Comparison of ENCODE assay signal across 8 cellular contexts in the genomic region with DNA sequence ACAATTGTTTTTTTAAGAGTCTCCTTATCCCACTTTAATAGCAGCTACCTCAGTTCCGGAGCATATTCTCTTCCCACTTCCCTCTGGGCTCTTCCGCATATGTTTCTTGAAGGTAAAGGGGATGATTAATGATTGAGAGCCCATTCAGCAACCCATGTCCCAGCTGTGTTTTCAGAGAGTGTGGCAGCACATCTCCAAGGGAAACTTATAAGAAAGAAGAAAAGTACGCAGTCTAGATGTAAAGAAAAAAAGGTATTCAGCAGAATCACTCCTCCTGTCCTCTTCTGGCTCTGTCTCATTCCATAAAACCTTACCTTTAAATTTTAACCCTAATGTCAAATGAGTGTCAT. TPM values are rescaled to one million over a fixed set of nuclear protein-coding genes. Genes with fewer than 3 reads are reported as not detected.
DNase-seq lines count a peak whose midpoint lies in the region; TF ChIP-seq lines count a peak whose summit lies in the region.

No MANE protein-coding gene starts in this region.

- H3K36me3 ChIP-seq in MM.1S (replicated peaks; ENCODE audit: insufficient read depth, low read length) = no peaks in the 10 kb centered on the region
- no peaks in the 10 kb centered on the region for H3K36me3 ChIP-seq in thymus (ENCODE audit: control insufficient read depth, insufficient read depth)

- CTCF ChIA-PET in activated naive CD4-positive, alpha-beta T cell treated with anti-CD3 and anti-CD28 coated beads, Interleukin-2, amount 10 ng/mL, durations not matched to agents 7 days and 5 days (lab: Charles Lee) = no interaction called here

- no peak for DNase-seq in activated naive CD4-positive, alpha-beta T cell treated with anti-CD3 and anti-CD28 coated beads, Interleukin-2, amount 10 ng/mL, durations not matched to agents 7 days and 5 days
- DNase-seq in activated naive CD4-positive, alpha-beta T cell treated with anti-CD3 and anti-CD28 coated beads, Interleukin-2, amount 50 U/mL, for 16 hours = no peak
- DNase-seq in MM.1S = no peak
- DNase-seq in foreskin fibroblast = no peak
- DNase-seq in nephron progenitor cell = no peak
- DNase-seq in amniotic stem cell (lab: John Stamatoyannopoulos, UW) = no peak
- no peak for DNase-seq in RPMI8226

- H3K27me3 Mint-ChIP-seq in activated naive CD4-positive, alpha-beta T cell treated with anti-CD3 and anti-CD28 coated beads, Interleukin-2, amount 10 ng/mL, durations not matched to agents 7 days and 5 days = peaks cover 22% of the 10 kb centered on the region
- H3K27me3 Mint-ChIP-seq in nephron progenitor cell (ENCODE audit: low read depth, poor library complexity) = peaks cover 13% of the 10 kb centered on the region

- H3K4me1 ChIP-seq in MM.1S (ENCODE audit: low read length) = no peaks in the 10 kb centered on the region
- H3K4me1 ChIP-seq in thymus (ENCODE audit: control insufficient read depth, insufficient read depth, low read length) = peaks cover 3% of the 10 kb centered on the region

- H4K20me1 ChIP-seq in MM.1S (ENCODE audit: insufficient read depth, low read length) = no peaks in the 10 kb centered on the region

- H3K4me3 Mint-ChIP-seq in activated naive CD4-positive, alpha-beta T cell treated with anti-CD3 and anti-CD28 coated beads, Interleukin-2, amount 10 ng/mL, durations not matched to agents 7 days and 5 days = peak overlapping the region; percentile 64
- no peak overlapping the region for H3K4me3 Mint-ChIP-seq in nephron progenitor cell

- no peaks in the 10 kb centered on the region for H3K9me3 Mint-ChIP-seq in activated naive CD4-positive, alpha-beta T cell treated with anti-CD3 and anti-CD28 coated beads, Interleukin-2, amount 10 ng/mL, durations not matched to agents 7 days and 5 days
- no peaks in the 10 kb centered on the region for H3K9me3 Mint-ChIP-seq in nephron progenitor cell

- H3K27ac Mint-ChIP-seq in activated naive CD4-positive, alpha-beta T cell treated with anti-CD3 and anti-CD28 coated beads, Interleukin-2, amount 10 ng/mL, durations not matched to agents 7 days and 5 days = no peak overlapping the region
- H3K27ac Mint-ChIP-seq in nephron progenitor cell = no peak overlapping the region

- no peaks in the 10 kb centered on the region for H3K79me2 ChIP-seq in MM.1S (ENCODE audit: low read length)

- peak overlapping the region; percentile 79 for H3K4me2 ChIP-seq in MM.1S (ENCODE audit: low read depth, low read length)

- no peaks in the 10 kb centered on the region for H3F3A ChIP-seq in MM.1S (ENCODE audit: insufficient read depth, low read length)

- H3K4me1 Mint-ChIP-seq in activated naive CD4-positive, alpha-beta T cell treated with anti-CD3 and anti-CD28 coated beads, Interleukin-2, amount 10 ng/mL, durations not matched to agents 7 days and 5 days = peaks cover 10% of the 10 kb centered on the region
- H3K4me1 Mint-ChIP-seq in nephron progenitor cell = no peaks in the 10 kb centered on the region

- no peaks in the 10 kb centered on the region for H3K36me3 Mint-ChIP-seq in activated naive CD4-positive, alpha-beta T cell treated with anti-CD3 and anti-CD28 coated beads, Interleukin-2, amount 10 ng/mL, durations not matched to agents 7 days and 5 days
- no peaks in the 10 kb centered on the region for H3K36me3 Mint-ChIP-seq in nephron progenitor cell (ENCODE audit: low read depth)

- 37% methylated on average over 3 of the region's 3 CpGs for WGBS in thymus

- peak overlapping the region; percentile 18; the same call in 1 of the 2 replicates for H3K9ac ChIP-seq in MM.1S (ENCODE audit: low read length)

- TF ChIP-seq CTCF in MM.1S (IDR thresholded peaks at IDR 0.05; ENCODE audit: low read length) = no peak
- no peak for TF ChIP-seq CTCF in foreskin fibroblast (IDR thresholded peaks at IDR 0.05; ENCODE audit: low read depth, low read length)
- no peak for TF ChIP-seq CTCF in nephron progenitor cell (IDR thresholded peaks at IDR 0.05)

- no peaks in the 10 kb centered on the region for H3K9me2 ChIP-seq in MM.1S (replicated peaks; ENCODE audit: insufficient read depth, low read length)

- H3K4me3 ChIP-seq in MM.1S (ENCODE audit: low read length) (peak overlapping the region; percentile 66), foreskin fibroblast (ENCODE audit: low read depth in 1 of 2, low read length in 2 of 2) (peak overlapping the region; percentile 59 to 68), thymus (ENCODE audit: low read length) (peak overlapping the region; percentile 50)

- H3K9me3 ChIP-seq in MM.1S (replicated peaks; ENCODE audit: insufficient read depth, low read length) = no peaks in the 10 kb centered on the region
- H3K9me3 ChIP-seq in thymus (ENCODE audit: control insufficient read depth) = no peaks in the 10 kb centered on the region

- peak overlapping the region; percentile 78 for H2AFZ ChIP-seq in MM.1S (ENCODE audit: low read length)

- H3K27me3 ChIP-seq in MM.1S (replicated peaks; ENCODE audit: insufficient read depth, low read length) (no peaks in the 10 kb centered on the region), thymus (ENCODE audit: control insufficient read depth, insufficient read depth) (no peaks in the 10 kb centered on the region)

- H3K27ac ChIP-seq in MM.1S (ENCODE audit: low read length) = no peak overlapping the region
- H3K27ac ChIP-seq in thymus (ENCODE audit: low read depth) = no peak overlapping the region

RNA-seq across cellular contexts. Expression of a gene that starts 9.7 kb away (rescaled TPM):
- 0.39 TPM for polyA plus RNA-seq in thymus

RNA-seq across cellular contexts. Expression of a gene that starts 30.8 kb away (rescaled TPM):
- polyA plus RNA-seq in thymus = 73.6 TPM
